ENCODE assay signal across 8 cellular contexts in the genomic region with DNA sequence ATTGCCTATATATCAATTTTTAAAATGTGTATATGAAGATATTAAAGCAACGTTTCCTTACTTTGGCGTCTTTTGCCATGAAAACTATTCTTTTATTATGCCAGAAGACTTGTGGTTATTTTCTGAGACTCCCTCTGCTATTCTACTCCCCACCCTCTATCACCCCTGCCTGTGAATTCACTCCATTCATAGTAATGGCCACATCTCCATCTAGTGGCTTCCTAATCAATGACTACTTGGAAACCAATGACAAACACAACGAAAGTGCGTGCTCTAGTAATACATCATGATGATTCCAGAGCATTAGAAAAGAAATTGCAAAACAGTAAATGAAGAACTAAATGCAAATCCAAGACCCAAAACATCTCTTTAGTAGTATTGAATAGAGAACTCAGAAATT.
DNase-seq lines count a peak whose midpoint lies in the region; ATAC-seq, FAIRE-seq and TF ChIP-seq lines count a peak whose summit lies in the region.

No MANE protein-coding gene starts in this region.

- no peaks in the 10 kb centered on the region for H3K9me2 ChIP-seq in neural cell (ENCODE audit: insufficient read depth, low read length)

- H3K4me3 ChIP-seq in endothelial cell of umbilical vein (replicated peaks in 1 of 3; ENCODE audit: insufficient read depth in 1 of 3, low read depth in 1 of 3, low read length in 3 of 3) = no peak overlapping the region
- no peak overlapping the region for H3K4me3 ChIP-seq in neural cell (ENCODE audit: low read length)

- BruUV-seq in endothelial cell of umbilical vein (replicated peaks; lab: Mats Ljungman, UMichigan) = no TSS peak

- TF ChIP-seq EP300 in neural cell (conservative IDR thresholded peaks at IDR 0.05; ENCODE audit: poor library complexity, severe bottlenecking) = no peak

- H4K20me1 ChIP-seq in endothelial cell of umbilical vein (replicated peaks; ENCODE audit: control insufficient read depth, extremely low read depth, insufficient read depth, low read length) (no peaks in the 10 kb centered on the region), neural cell (ENCODE audit: insufficient read depth) (no peaks in the 10 kb centered on the region)

- H3K79me2 ChIP-seq in endothelial cell of umbilical vein (ENCODE audit: control insufficient read depth, insufficient read depth, low read length) (no peaks in the 10 kb centered on the region), neural cell (replicated peaks; ENCODE audit: insufficient read depth, low read length) (no peaks in the 10 kb centered on the region)

- no peak overlapping the region for H3K9ac ChIP-seq in endothelial cell of umbilical vein (replicated peaks; ENCODE audit: extremely low read depth, insufficient read depth, low read length)
- H3K9ac ChIP-seq in neural cell (ENCODE audit: low read length) = no peak overlapping the region

- no peaks in the 10 kb centered on the region for H3K27me3 ChIP-seq in endothelial cell of umbilical vein (ENCODE audit: control insufficient read depth in 2 of 2, insufficient read depth in 2 of 2, low read length in 2 of 2)
- H3K27me3 ChIP-seq in neural cell (ENCODE audit: insufficient read depth, low read depth, low read length) = no peaks in the 10 kb centered on the region

- H3K27ac ChIP-seq in endothelial cell of umbilical vein (ENCODE audit: insufficient read depth, low read depth, low read length) = no peak overlapping the region
- no peak overlapping the region for H3K27ac ChIP-seq in neural cell (ENCODE audit: low read length)

- H3K9me3 ChIP-seq in endothelial cell of umbilical vein (replicated peaks; ENCODE audit: control insufficient read depth, insufficient read depth, low read length) (no peaks in the 10 kb centered on the region), neural cell (ENCODE audit: low read length) (no peaks in the 10 kb centered on the region)

- no peak for FAIRE-seq in endothelial cell of umbilical vein (lab: Jason Lieb, UNC)

- POLR2A ChIA-PET in endothelial cell of umbilical vein (lab: Charles Lee) = no interaction called here

- CTCF ChIA-PET in endothelial cell of umbilical vein (lab: Charles Lee) = interaction anchor here (1.1 to 3.9 kb wide), 5 partner anchors 19 to 473 kb away, joined by 3 to 69 read pairs (median 6); no protein-coding TSS in a partner anchor

- H2AFZ ChIP-seq in endothelial cell of umbilical vein (ENCODE audit: low read depth, low read length) = no peak overlapping the region
- H2AFZ ChIP-seq in neural cell (ENCODE audit: low read depth, low read length) = no peak overlapping the region

- peak; percentile 73 for TF ChIP-seq RAD21 in neural cell (conservative IDR thresholded peaks at IDR 0.05)

- ATAC-seq in GM18505 (IDR thresholded peaks at IDR 0.05; ENCODE audit: unreplicated experiment) (peak; percentile 84), HG03066 (IDR thresholded peaks at IDR 0.05; ENCODE audit: low read depth, unreplicated experiment) (peak; percentile 54), HG03571 (IDR thresholded peaks at IDR 0.05; ENCODE audit: unreplicated experiment) (no peak), GM21528 (IDR thresholded peaks at IDR 0.05; ENCODE audit: low FRiP score, unreplicated experiment) (no peak)

- H3K9me1 ChIP-seq in endothelial cell of umbilical vein (replicated peaks; ENCODE audit: control insufficient read depth, extremely low read depth, insufficient read depth, low read length) = no peaks in the 10 kb centered on the region

- DNase-seq in NOMO-1 treated with dmso at 0.1 percent for 144 hours (lab: John Stamatoyannopoulos, UW; ENCODE audit: unreplicated experiment) (peak; percentile 88), endothelial cell of umbilical vein (ENCODE audit: low read depth, low spot score) (peak; percentile 52)
- no peak for DNase-seq in activated naive CD4-positive, alpha-beta T cell treated with Interleukin-2 at 50 U/mL for 16 hours

- peak; percentile 9 to 29 for TF ChIP-seq CTCF in endothelial cell of umbilical vein (IDR thresholded peaks at IDR 0.05; ENCODE audit: extremely low read depth in 1 of 2, insufficient read depth in 1 of 2, low read depth in 1 of 2, low read length in 2 of 2)
- TF ChIP-seq CTCF in neural cell (IDR thresholded peaks at IDR 0.05; ENCODE audit: poor library complexity, severe bottlenecking) = peak; percentile 69

- dilution Hi-C loops in endothelial cell of umbilical vein (cut with MboI; ENCODE audit: extremely low pct_ligation_motif_present, low sequenced_read_pairs) = no loop called here

- TF ChIP-seq POLR2A in GM18505 (IDR thresholded peaks at IDR 0.05; ENCODE audit: borderline replicate concordance, extremely low read depth, insufficient read depth, insufficient read length) = no peak
- TF ChIP-seq POLR2A in endothelial cell of umbilical vein (IDR thresholded peaks at IDR 0.05; ENCODE audit: low read depth, low read length) = no peak

- H3K4me2 ChIP-seq in endothelial cell of umbilical vein (ENCODE audit: insufficient read depth, low read length) = no peak overlapping the region
- no peak overlapping the region for H3K4me2 ChIP-seq in neural cell (ENCODE audit: low read length)

- H3K36me3 ChIP-seq in endothelial cell of umbilical vein (ENCODE audit: control insufficient read depth in 2 of 2, extremely low read depth in 1 of 2, insufficient read depth in 2 of 2, low read length in 2 of 2) (peaks cover 0 to 3% of the 10 kb centered on the region in 2 experiments), neural cell (ENCODE audit: insufficient read depth, low read length) (no peaks in the 10 kb centered on the region)

- intact Hi-C loops in endothelial cell of umbilical vein (cut with micrococcal nuclease) = loop anchor here (1.0 to 2.0 kb wide), 3 partner anchors 60 to 474 kb away; no protein-coding TSS in a partner anchor

- no peaks in the 10 kb centered on the region for H3K4me1 ChIP-seq in endothelial cell of umbilical vein (ENCODE audit: control insufficient read depth, extremely low read depth, insufficient read depth, low read length)

- no peaks in the 10 kb centered on the region for H3F3A ChIP-seq in neural cell (ENCODE audit: insufficient read depth, low read length, poor library complexity, severe bottlenecking)

TF ChIP-seq in endothelial cell of umbilical vein, 7 proteins besides CTCF, POLR2A, EP300 and RAD21:
- TF ChIP-seq MYC (IDR thresholded peaks at IDR 0.05; ENCODE audit: low read depth, low read length) = no peak
- TF ChIP-seq POLR2AphosphoS5 (IDR thresholded peaks at IDR 0.05; ENCODE audit: insufficient read depth, low read depth, low read length) = no peak
- TF ChIP-seq EZH2 (IDR thresholded peaks at IDR 0.05; ENCODE audit: borderline replicate concordance, low read depth, low read length, severe bottlenecking) = no peak
- TF ChIP-seq JUN (IDR thresholded peaks at IDR 0.05; ENCODE audit: borderline replicate concordance, insufficient read depth, insufficient read length, low read depth) = no peak
- no peak for TF ChIP-seq GATA2 (IDR thresholded peaks at IDR 0.05; ENCODE audit: insufficient read depth, insufficient read length, low read depth, low read length)
- no peak for TF ChIP-seq FOS (IDR thresholded peaks at IDR 0.05; ENCODE audit: borderline replicate concordance, insufficient read depth, low read length)
- TF ChIP-seq, protein P1, sequence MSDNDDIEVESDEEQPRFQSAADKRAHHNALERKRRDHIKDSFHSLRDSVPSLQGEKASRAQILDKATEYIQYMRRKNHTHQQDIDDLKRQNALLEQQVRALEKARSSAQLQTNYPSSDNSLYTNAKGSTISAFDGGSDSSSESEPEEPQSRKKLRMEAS (IDR thresholded peaks at IDR 0.05; ENCODE audit: insufficient read depth, insufficient read length) = no peak

TF ChIP-seq in neural cell, 6 proteins besides CTCF, POLR2A, EP300 and RAD21:
- TF ChIP-seq MXI1 (conservative IDR thresholded peaks at IDR 0.05; ENCODE audit: poor library complexity, severe bottlenecking) (no peak), SMC3 (conservative IDR thresholded peaks at IDR 0.05; ENCODE audit: poor library complexity) (peak; percentile 79)

Comparison
In these comparisons a context has a peak if more than half of its experiments do, and no peak if none do; other contexts are left out.
1. ATAC-seq: peak in GM18505 (single experiment) and HG03066 (single experiment); none in HG03571 (single experiment) and GM21528 (single experiment).